22 cellular contexts compared by ENCODE assay signal in the genomic region with DNA sequence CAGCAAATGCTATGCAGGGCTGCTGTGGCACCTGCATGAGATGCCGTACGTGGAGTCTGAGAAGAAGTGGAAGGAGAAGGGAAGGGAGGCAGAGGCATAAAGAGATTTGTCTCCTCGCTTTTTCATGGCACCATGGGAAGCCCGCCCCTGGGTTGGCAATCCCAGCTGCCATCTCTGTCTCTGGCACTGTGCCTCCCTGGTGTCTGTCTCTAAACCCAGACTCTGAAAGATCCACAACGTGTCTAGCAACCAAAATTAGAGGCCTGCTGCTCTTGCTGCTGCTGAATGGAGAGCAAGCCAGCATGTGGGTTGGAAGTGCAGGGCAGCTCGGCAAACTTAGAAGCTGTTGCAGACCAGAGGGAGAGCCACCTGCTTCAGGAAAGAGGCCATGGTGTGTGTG.
"Had no signal": no experiment of that assay in that cellular context is flagged by ENCODE, and none has a peak within 500 bp of the region (broad histone marks: within the 10 kb centered on the region; RNA-seq: fewer than 3 reads in every experiment).

No MANE protein-coding gene starts in this region.

- ATAC-seq: body of pancreas; effector memory CD8-positive, alpha-beta T cell; naive thymus-derived CD4-positive, alpha-beta T cell; stimulated activated naive CD8-positive, alpha-beta T cell treated with anti-CD3 and anti-CD28 coated beads, Interleukin-15, Interleukin-2, amounts not matched to agents 100 U/mL and 50 U/mL, for 24 hours; T-helper 17 cell had no signal

- H3K27me3 Mint-ChIP-seq: activated CD4-positive, alpha-beta memory T cell treated with anti-CD3 and anti-CD28 coated beads, Interleukin-2, amount 10 ng/mL, durations not matched to agents 7 days and 5 days had no signal

- H3K36me3 Mint-ChIP-seq: activated naive CD4-positive, alpha-beta T cell treated with anti-CD3 and anti-CD28 coated beads, Interleukin-2, amount 50 U/mL, for 24 hours; naive thymus-derived CD4-positive, alpha-beta T cell had no signal

- H3K4me1 ChIP-seq: body of pancreas, right atrium auricular region, testis, upper lobe of left lung had no signal

- H3K27ac ChIP-seq: body of pancreas, epithelial cell of prostate, heart left ventricle, right atrium auricular region, skin epidermis, testis, upper lobe of left lung, WERI-Rb-1 had no signal

- DNase-seq: activated CD4-positive, alpha-beta memory T cell treated with anti-CD3 and anti-CD28 coated beads, Interleukin-2, amount 10 ng/mL, durations not matched to agents 7 days and 5 days; activated CD4-positive, alpha-beta T cell treated with anti-CD3 and anti-CD28 coated beads for 4 hours; activated T-cell treated with anti-CD3 and anti-CD28 coated beads, Interleukin-2, amount 50 U/mL, for 24 hours; body of pancreas; central memory CD4-positive, alpha-beta T cell; effector memory CD8-positive, alpha-beta T cell; foreskin melanocyte; heart left ventricle; islet precursor cell; naive thymus-derived CD4-positive, alpha-beta T cell; stimulated activated CD4-positive, alpha-beta T cell treated with anti-CD3 and anti-CD28 coated beads, Interleukin-4, amount 100 ng/mL, for 4 hours; stimulated activated CD8-positive, alpha-beta memory T cell treated with anti-CD3 and anti-CD28 coated beads, Interleukin-4, amount 100 ng/mL, for 48 hours; stimulated activated naive CD8-positive, alpha-beta T cell treated with anti-CD3 and anti-CD28 coated beads, Interleukin-15, Interleukin-2, amounts not matched to agents 100 U/mL and 50 U/mL, for 24 hours; T-helper 17 cell; testis; upper lobe of left lung; WERI-Rb-1 had no signal

- H3K9me3 Mint-ChIP-seq: activated CD4-positive, alpha-beta memory T cell treated with anti-CD3 and anti-CD28 coated beads, Interleukin-2, amount 10 ng/mL, durations not matched to agents 7 days and 5 days; activated naive CD4-positive, alpha-beta T cell treated with anti-CD3 and anti-CD28 coated beads, Interleukin-2, amount 50 U/mL, for 24 hours; activated T-cell treated with anti-CD3 and anti-CD28 coated beads, Interleukin-2, amount 50 U/mL, for 24 hours; effector memory CD8-positive, alpha-beta T cell; naive thymus-derived CD4-positive, alpha-beta T cell had no signal

- H3K27ac Mint-ChIP-seq: activated CD4-positive, alpha-beta memory T cell treated with anti-CD3 and anti-CD28 coated beads, Interleukin-2, amount 10 ng/mL, durations not matched to agents 7 days and 5 days; activated naive CD4-positive, alpha-beta T cell treated with anti-CD3 and anti-CD28 coated beads, Interleukin-2, amount 50 U/mL, for 24 hours; activated T-cell treated with anti-CD3 and anti-CD28 coated beads, Interleukin-2, amount 50 U/mL, for 24 hours; effector memory CD8-positive, alpha-beta T cell; naive thymus-derived CD4-positive, alpha-beta T cell; T-helper 17 cell had no signal

- H3K4me3 ChIP-seq: body of pancreas, heart left ventricle, lung, right atrium auricular region, skin epidermis, testis, upper lobe of left lung had no signal

- H3K9me3 ChIP-seq: body of pancreas, heart left ventricle, right atrium auricular region, testis, upper lobe of left lung had no signal

- H3K36me3 ChIP-seq: heart left ventricle, right atrium auricular region, upper lobe of left lung, WERI-Rb-1 had no signal

- H3K27me3 ChIP-seq: body of pancreas, heart left ventricle, right atrium auricular region, testis, upper lobe of left lung had no signal

- H3K4me1 Mint-ChIP-seq: activated naive CD4-positive, alpha-beta T cell treated with anti-CD3 and anti-CD28 coated beads, Interleukin-2, amount 50 U/mL, for 24 hours had no signal

- H3K4me3 Mint-ChIP-seq: activated CD4-positive, alpha-beta memory T cell treated with anti-CD3 and anti-CD28 coated beads, Interleukin-2, amount 10 ng/mL, durations not matched to agents 7 days and 5 days; activated naive CD4-positive, alpha-beta T cell treated with anti-CD3 and anti-CD28 coated beads, Interleukin-2, amount 50 U/mL, for 24 hours; activated T-cell treated with anti-CD3 and anti-CD28 coated beads, Interleukin-2, amount 50 U/mL, for 24 hours; effector memory CD8-positive, alpha-beta T cell; naive thymus-derived CD4-positive, alpha-beta T cell; T-helper 17 cell had no signal
